In the genomic region with DNA sequence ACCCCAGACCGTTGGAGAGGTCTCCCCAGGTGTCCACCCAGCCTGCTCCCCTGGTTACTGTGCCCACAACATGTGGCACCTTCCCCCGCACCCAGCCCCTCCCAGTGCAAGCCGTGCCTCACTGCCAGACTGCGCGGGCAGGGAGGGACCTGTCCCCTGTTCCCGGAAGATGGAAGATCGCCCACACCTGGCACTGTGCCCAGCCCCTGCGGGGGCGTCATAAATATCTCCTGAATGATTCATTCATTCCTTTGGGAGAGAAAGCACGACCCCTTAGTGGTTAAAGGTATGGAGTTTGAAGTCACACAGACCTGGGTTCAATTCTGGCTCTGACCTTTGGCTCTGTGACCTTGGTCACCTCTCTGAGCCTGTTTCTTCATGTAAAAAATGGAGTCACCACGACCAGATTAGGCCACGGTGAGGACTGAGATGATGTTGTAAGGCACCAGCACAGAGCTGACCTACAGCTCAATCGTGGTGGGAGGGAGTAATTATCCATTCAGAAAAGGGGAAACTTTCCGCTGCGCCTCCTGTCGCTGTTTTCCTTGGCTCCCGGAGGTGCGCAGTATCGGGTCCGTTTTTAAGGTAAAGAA, we compare ENCODE assay signal across 9 cellular contexts. TPM values are rescaled to one million over a fixed set of nuclear protein-coding genes. Genes with fewer than 3 reads are reported as not detected.
DNase-seq lines count a peak whose midpoint lies in the region; ATAC-seq, FAIRE-seq and TF ChIP-seq lines count a peak whose summit lies in the region.
"Had no signal": no experiment of that assay in that cellular context is flagged by ENCODE, and none has a peak within 500 bp of the region (broad histone marks: within the 10 kb centered on the region; RNA-seq: fewer than 3 reads in every experiment).

No MANE protein-coding gene starts in this region.

- no peaks in the 10 kb centered on the region for H3K9me3 ChIP-seq in HCT116 (ENCODE audit: control insufficient read depth in 1 of 2, insufficient read depth in 1 of 2, low read depth in 1 of 2, low read length in 2 of 2)
- no peaks in the 10 kb centered on the region for H3K9me3 ChIP-seq in SJCRH30 (replicated peaks)
- no peaks in the 10 kb centered on the region for H3K9me3 ChIP-seq in psoas muscle

- no peaks in the 10 kb centered on the region for H3K9me2 ChIP-seq in HCT116 (ENCODE audit: insufficient read depth)

- BruUV-seq in HCT116 (replicated peaks; lab: Mats Ljungman, UMichigan) = no TSS peak

- H3K27me3 ChIP-seq in HCT116 (ENCODE audit: insufficient read depth, low read length) = no peaks in the 10 kb centered on the region
- H3K27me3 ChIP-seq in SJCRH30 = no peaks in the 10 kb centered on the region
- peaks cover 0 to 11% (median 0%) of the 10 kb centered on the region in 3 donors for H3K27me3 ChIP-seq in psoas muscle (ENCODE audit: insufficient read depth in 3 of 3, low read length in 2 of 3)

- RAD21 ChIA-PET in HCT116 (lab: Charles Lee; ENCODE audit: low non-redundant PET in 1 of 2, low total read pairs in 2 of 2, uncharacterized antibody in 2 of 2, unreplicated experiment in 2 of 2) = interaction anchor here (0.6 to 1.8 kb wide), 6 partner anchors 25 to 637 kb away, joined by 3 to 6 read pairs (median 4); no protein-coding TSS in a partner anchor

- H3K27ac ChIP-seq in HCT116 (ENCODE audit: low read depth, low read length) (peak overlapping the region; percentile 70), SJCRH30 (no peak overlapping the region), psoas muscle (no peak overlapping the region)

- POLR2A ChIA-PET in HCT116 (lab: Charles Lee) = interaction anchor here (0.7 to 1.0 kb wide), 4 partner anchors 11 to 633 kb away, joined by 3 read pairs; no protein-coding TSS in a partner anchor

- intact Hi-C loops in HCT116 (cut with micrococcal nuclease) = loop anchor here (5.0 kb wide), 3 partner anchors 35 to 615 kb away; no protein-coding TSS in a partner anchor
- intact Hi-C loops in psoas muscle (cut with DNase I) = no loop called here

- no peak for FAIRE-seq in GM19239 (lab: Jason Lieb, UNC)

- H3K4me3 ChIP-seq in HCT116 (replicated peaks in 1 of 2; ENCODE audit: low read depth in 1 of 2, low read length in 2 of 2) (peak overlapping the region; percentile 37 to 55), SJCRH30 (no peak overlapping the region), foreskin fibroblast (ENCODE audit: low read depth in 1 of 2, low read length in 2 of 2) (no peak overlapping the region), psoas muscle (peak overlapping the region; percentile 65)
- H3K4me3 ChIP-seq: lung had no signal

- peak overlapping the region; percentile 72 for H3K4me2 ChIP-seq in HCT116 (ENCODE audit: low read length)

- H3K4me1 ChIP-seq in HCT116 (ENCODE audit: control insufficient read depth in 1 of 2, insufficient read depth in 2 of 2, low read length in 2 of 2) (peaks cover 40 to 49% of the 10 kb centered on the region in 2 experiments), SJCRH30 (peaks cover 5% of the 10 kb centered on the region; the same call in 1 of the 2 replicates), psoas muscle (peaks cover 7% of the 10 kb centered on the region)

- ATAC-seq in HCT116 (peak; percentile 77), psoas muscle (peak in 3 of 4 donors; percentile 45 to 63 (median 50))

- CTCF ChIA-PET in HCT116 (lab: Charles Lee) = interaction anchor here (0.6 to 1.7 kb wide), 25 partner anchors 9 to 383 kb away, joined by 3 to 6 read pairs (median 3); no protein-coding TSS in a partner anchor

- DNase-seq in HCT116 (ENCODE audit: low read depth, low spot score) (peak; percentile 75), SJCRH30 (peak; percentile 40 to 49), foreskin fibroblast (peak; percentile 23 to 39), psoas muscle (peak in 1 of 2 donors; percentile 44), NCI-H187 treated with DMSO at 0.1 percent for 48 hours (lab: John Stamatoyannopoulos, UW) (no peak), GM19239 (ENCODE audit: insufficient read length, low spot score) (no peak), SKM-1 (lab: John Stamatoyannopoulos, UW; ENCODE audit: unreplicated experiment) (no peak)
- no peak for DNase-seq in NK-92 treated with Interleukin-12 subunit alpha and Interleukin-12 subunit beta, amount 100 ng/mL, for 24 hours (lab: John Stamatoyannopoulos, UW)

- TF ChIP-seq RAD21 in HCT116 (IDR thresholded peaks at IDR 0.05; ENCODE audit: low read depth) = 0 out of 2 replicates have a peak, but pooled peaks have one; percentile 24

- no peaks in the 10 kb centered on the region for H3K79me2 ChIP-seq in HCT116 (ENCODE audit: insufficient read depth, low read length)

- no peak for TF ChIP-seq POLR2A in HCT116 (IDR thresholded peaks at IDR 0.05; ENCODE audit: borderline replicate concordance, extremely low read depth, insufficient read depth, insufficient read length)

- H2AFZ ChIP-seq in HCT116 (ENCODE audit: low read depth, low read length, poor library complexity, severe bottlenecking) = peak overlapping the region; percentile 30

- TF ChIP-seq CTCF in HCT116 (IDR thresholded peaks at IDR 0.05 in 2 of 3, conservative IDR thresholded peaks at IDR 0.05 in 1 of 3; ENCODE audit: borderline replicate concordance in 1 of 3, insufficient read depth in 1 of 3, low read depth in 2 of 3, low read length in 2 of 3) (no peak), foreskin fibroblast (IDR thresholded peaks at IDR 0.05; ENCODE audit: low read depth, low read length) (no peak), psoas muscle (IDR thresholded peaks at IDR 0.05) (no peak)

- peak overlapping the region; percentile 47 for H3K9ac ChIP-seq in HCT116 (ENCODE audit: low read length)

- H4K20me1 ChIP-seq in HCT116 (ENCODE audit: insufficient read depth) = no peaks in the 10 kb centered on the region

- no peaks in the 10 kb centered on the region for H3K36me3 ChIP-seq in HCT116 (ENCODE audit: control insufficient read depth in 1 of 2, insufficient read depth in 2 of 2, low read length in 2 of 2)
- H3K36me3 ChIP-seq in SJCRH30 = no peaks in the 10 kb centered on the region
- no peaks in the 10 kb centered on the region for H3K36me3 ChIP-seq in psoas muscle (ENCODE audit: insufficient read depth in 1 of 2, low read depth in 1 of 2)

- WGBS in psoas muscle, 3 donors = 10 to 14% (median 11%) methylated on average over 20 of the region's 20 CpGs

TF ChIP-seq in HCT116, 20 proteins besides CTCF, POLR2A, EP300 and RAD21 (continues in another document):
- TF ChIP-seq CBX3 (IDR thresholded peaks at IDR 0.05; ENCODE audit: low read depth) (peak; percentile 68; the same call in 1 of the 2 replicates), EZH2phosphoT487 (IDR thresholded peaks at IDR 0.05; ENCODE audit: borderline replicate concordance) (no peak), EGR1 (IDR thresholded peaks at IDR 0.05; ENCODE audit: low read depth) (peak; percentile 100), SP1 (IDR thresholded peaks at IDR 0.05; ENCODE audit: low read depth) (peak; percentile 90)
- TF ChIP-seq, protein P1, sequence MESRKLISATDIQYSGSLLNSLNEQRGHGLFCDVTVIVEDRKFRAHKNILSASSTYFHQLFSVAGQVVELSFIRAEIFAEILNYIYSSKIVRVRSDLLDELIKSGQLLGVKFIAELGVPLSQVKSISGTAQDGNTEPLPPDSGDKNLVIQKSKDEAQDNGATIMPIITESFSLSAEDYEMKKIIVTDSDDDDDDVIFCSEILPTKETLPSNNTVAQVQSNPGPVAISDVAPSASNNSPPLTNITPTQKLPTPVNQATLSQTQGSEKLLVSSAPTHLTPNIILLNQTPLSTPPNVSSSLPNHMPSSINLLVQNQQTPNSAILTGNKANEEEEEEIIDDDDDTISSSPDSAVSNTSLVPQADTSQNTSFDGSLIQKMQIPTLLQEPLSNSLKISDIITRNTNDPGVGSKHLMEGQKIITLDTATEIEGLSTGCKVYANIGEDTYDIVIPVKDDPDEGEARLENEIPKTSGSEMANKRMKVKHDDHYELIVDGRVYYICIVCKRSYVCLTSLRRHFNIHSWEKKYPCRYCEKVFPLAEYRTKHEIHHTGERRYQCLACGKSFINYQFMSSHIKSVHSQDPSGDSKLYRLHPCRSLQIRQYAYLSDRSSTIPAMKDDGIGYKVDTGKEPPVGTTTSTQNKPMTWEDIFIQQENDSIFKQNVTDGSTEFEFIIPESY (IDR thresholded peaks at IDR 0.05; ENCODE audit: extremely low read depth, insufficient replicate concordance, low read length) = no peak

RNA-seq across cellular contexts. Expression of a gene that starts 0.5 kb away (rescaled TPM):
- total RNA-seq in HCT116 (2021; ENCODE audit: unreplicated experiment) = 4.3 TPM
- polyA plus RNA-seq in HCT116 (2012) = 4.7 and 4.8 TPM in 2 replicates
- 0.06 and 0.13 TPM in 2 replicates for total RNA-seq in SJCRH30 (2014; rRNA removed; shearing (Covaris generic))
- under 1 TPM in 3 of 4 donors, not detected in 1; 0.20 to 0.61 (median 0.48) TPM for total RNA-seq in psoas muscle
- polyA plus RNA-seq in psoas muscle = under 1 TPM; 0.17 to 0.38 (median 0.18) TPM

RNA-seq across cellular contexts. Expression of a gene that starts 34.2 kb away (rescaled TPM):
- total RNA-seq in HCT116 (2021; ENCODE audit: unreplicated experiment) (42.0 TPM), psoas muscle (10 to 100 TPM in 3 of 4 donors, 1 to 10 TPM in 1; 9.7 to 41.7 (median 27.5) TPM)
- polyA plus RNA-seq in HCT116 (2012) = 49.9 and 56.0 TPM in 2 replicates
- total RNA-seq in SJCRH30 (2014; rRNA removed; shearing (Covaris generic)) = not detected in 2 replicates
- 10 to 100 TPM; 14.2 to 56.5 (median 20.9) TPM for polyA plus RNA-seq in psoas muscle

RNA-seq across cellular contexts. Expression of a gene that starts 47.3 kb away (rescaled TPM):
- total RNA-seq in HCT116 (2021; ENCODE audit: unreplicated experiment) (0.25 TPM), psoas muscle (not detected)
- 0.25 and 0.50 TPM in 2 replicates for polyA plus RNA-seq in HCT116 (2012)
- not detected in 2 replicates for total RNA-seq in SJCRH30 (2014; rRNA removed; shearing (Covaris generic))
- polyA plus RNA-seq in psoas muscle = under 1 TPM in 2 of 3 donors, not detected in 1; 0.04 to 0.10 TPM
- total RNA-seq: lung had no signal
- polyA plus RNA-seq: lung had no signal

Comparison
In these comparisons a context has a peak if more than half of its experiments do, and no peak if none do; other contexts are left out.
1. DNase-seq: peak in HCT116 (single experiment), SJCRH30 (2 of 2) and foreskin fibroblast (2 of 2); none in NCI-H187 treated with DMSO at 0.1 percent for 48 hours (single experiment), GM19239 (single experiment), SKM-1 (single experiment) and NK-92 treated with Interleukin-12 subunit alpha and Interleukin-12 subunit beta, amount 100 ng/mL, for 24 hours (single experiment).
2. H3K4me3 ChIP-seq: peak in HCT116 (2 of 2) and psoas muscle (single experiment); none in SJCRH30 (single experiment) and foreskin fibroblast (0 of 2).
3. RNA of a gene that starts 34.2 kb away (total RNA-seq): 42.0 TPM in HCT116 (single experiment) and 9.7 to 41.7 TPM in psoas muscle; not detected in SJCRH30; every median in the first group is over 10 times any median in the second.